ENCODE assay signal across 1 cellular context in genomic region chr2:73916666-73917065, GRCh38.
TF ChIP-seq lines count a peak whose summit lies in the region.

No MANE protein-coding gene starts in this region.

TF ChIP-seq in A549, 52 proteins besides CTCF, POLR2A, EP300 and RAD21 (continued from another document):
- TF ChIP-seq POLR2AphosphoS2 (conservative IDR thresholded peaks at IDR 0.05; ENCODE audit: low read length): no peak
- no peak for TF ChIP-seq NR3C1 (IDR thresholded peaks at IDR 0.05)
- TF ChIP-seq TFCP2L1 (CRISPR knock-in tag; IDR thresholded peaks at IDR 0.05): no peak
- no peak for TF ChIP-seq PHF8 (IDR thresholded peaks at IDR 0.05; ENCODE audit: borderline replicate concordance, low read depth)
- no peak for TF ChIP-seq KDM5A (IDR thresholded peaks at IDR 0.05)
- no peak for TF ChIP-seq BHLHE40 (IDR thresholded peaks at IDR 0.05; ENCODE audit: low read depth, low read length)
- TF ChIP-seq ZSCAN20 (CRISPR knock-in tag; IDR thresholded peaks at IDR 0.05): no peak
- TF ChIP-seq ESRRA (IDR thresholded peaks at IDR 0.05; ENCODE audit: borderline replicate concordance, low read length): no peak
- TF ChIP-seq CEBPB (IDR thresholded peaks at IDR 0.05): no peak
- TF ChIP-seq MAZ (IDR thresholded peaks at IDR 0.05; ENCODE audit: borderline replicate concordance, low read depth, low read length): no peak
- TF ChIP-seq PBX3 (IDR thresholded peaks at IDR 0.05): no peak
- no peak for TF ChIP-seq MYC (IDR thresholded peaks at IDR 0.05; ENCODE audit: borderline replicate concordance, low read length)
- TF ChIP-seq HES2 (IDR thresholded peaks at IDR 0.05): no peak
- TF ChIP-seq RNF2 (IDR thresholded peaks at IDR 0.05; ENCODE audit: borderline replicate concordance, low read depth): no peak
- no peak for TF ChIP-seq BCL3 (IDR thresholded peaks at IDR 0.05)
